In the genomic region with DNA sequence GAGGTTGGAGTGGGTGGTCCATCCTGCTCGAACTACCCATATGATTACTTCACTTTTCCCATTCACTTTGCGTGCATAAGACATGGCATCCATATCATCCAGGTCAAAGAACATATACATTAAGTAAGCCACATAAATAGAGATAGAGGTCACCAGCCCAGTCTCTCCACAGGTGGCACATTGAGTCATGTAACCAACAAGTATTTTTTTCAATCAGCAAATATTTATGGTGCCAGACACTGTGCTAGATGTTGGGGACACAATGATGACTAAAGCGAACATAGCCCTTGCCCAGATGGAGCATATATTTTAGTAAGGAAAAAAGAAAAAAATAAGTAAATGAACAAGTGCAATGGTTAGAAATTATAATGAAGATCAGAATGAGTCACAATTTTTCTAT, we compare ENCODE assay signal across 14 cellular contexts.
"Had no signal": no experiment of that assay in that cellular context is flagged by ENCODE, and none has a peak within 500 bp of the region (broad histone marks: within the 10 kb centered on the region; RNA-seq: fewer than 3 reads in every experiment).

No MANE protein-coding gene starts in this region.

- H3K4me3 ChIP-seq: dorsolateral prefrontal cortex, right lobe of liver had no signal

- H3K9me3 Mint-ChIP-seq: activated CD4-positive, alpha-beta memory T cell treated with anti-CD3 and anti-CD28 coated beads, Interleukin-2, amount 10 ng/mL, durations not matched to agents 7 days and 5 days; stimulated activated memory B cell treated with anti-CD40 and anti-IgM and Interleukin-4, amounts not matched to agents 10 μg/mL and 1 μg/mL and 100 μg/mL, for 72 hours had no signal

- H3K4me1 ChIP-seq: right lobe of liver had no signal

- H3K4me3 Mint-ChIP-seq: activated CD4-positive, alpha-beta memory T cell treated with anti-CD3 and anti-CD28 coated beads, Interleukin-2, amount 10 ng/mL, durations not matched to agents 7 days and 5 days; natural killer cell treated with Interleukin-12 subunit alpha and Interleukin-12 subunit beta and Interleukin-15 and Interleukin-18, amount 100 ng/mL, for 72 hours; stimulated activated memory B cell treated with anti-CD40 and anti-IgM and Interleukin-4, amounts not matched to agents 10 μg/mL and 1 μg/mL and 100 μg/mL, for 72 hours had no signal

- H3K9me3 ChIP-seq: right lobe of liver had no signal

- H3K27ac ChIP-seq: dorsolateral prefrontal cortex, right lobe of liver had no signal

- H3K27me3 ChIP-seq: right lobe of liver had no signal

- H3K36me3 ChIP-seq: right lobe of liver had no signal

- H3K36me3 Mint-ChIP-seq: natural killer cell treated with Interleukin-12 subunit alpha and Interleukin-12 subunit beta and Interleukin-15 and Interleukin-18, amount 100 ng/mL, for 72 hours; stimulated activated memory B cell treated with anti-CD40 and anti-IgM and Interleukin-4, amounts not matched to agents 10 μg/mL and 1 μg/mL and 100 μg/mL, for 72 hours had no signal

- FAIRE-seq: islet of Langerhans had no signal

- DNase-seq: activated CD4-positive, alpha-beta memory T cell treated with anti-CD3 and anti-CD28 coated beads, Interleukin-2, amount 10 ng/mL, durations not matched to agents 7 days and 5 days; activated CD4-positive, alpha-beta T cell treated with anti-CD3 and anti-CD28 coated beads for 1 hour; activated gamma-delta T cell treated with Interleukin-2 at 50 U/mL for 16 hours; activated T-cell treated with anti-CD3 and anti-CD28 coated beads, Interleukin-2, amount 50 U/mL, for 48 hours; dorsolateral prefrontal cortex; glutamatergic neuron; nucleus accumbens; right lobe of liver; SW 1271; T-helper 9 cell had no signal

- ATAC-seq: natural killer cell treated with Interleukin-12 subunit alpha and Interleukin-12 subunit beta and Interleukin-15 and Interleukin-18, amount 100 ng/mL, for 72 hours; right lobe of liver; stimulated activated memory B cell treated with anti-CD40 and anti-IgM and Interleukin-4, amounts not matched to agents 10 μg/mL and 1 μg/mL and 100 μg/mL, for 72 hours had no signal

- H3K27me3 Mint-ChIP-seq: activated CD4-positive, alpha-beta memory T cell treated with anti-CD3 and anti-CD28 coated beads, Interleukin-2, amount 10 ng/mL, durations not matched to agents 7 days and 5 days; natural killer cell treated with Interleukin-12 subunit alpha and Interleukin-12 subunit beta and Interleukin-15 and Interleukin-18, amount 100 ng/mL, for 72 hours; stimulated activated memory B cell treated with anti-CD40 and anti-IgM and Interleukin-4, amounts not matched to agents 10 μg/mL and 1 μg/mL and 100 μg/mL, for 72 hours had no signal

- H3K27ac Mint-ChIP-seq: activated CD4-positive, alpha-beta memory T cell treated with anti-CD3 and anti-CD28 coated beads, Interleukin-2, amount 10 ng/mL, durations not matched to agents 7 days and 5 days; progenitor cell of endocrine pancreas had no signal
